36 cellular contexts compared by ENCODE assay signal in the genomic region with DNA sequence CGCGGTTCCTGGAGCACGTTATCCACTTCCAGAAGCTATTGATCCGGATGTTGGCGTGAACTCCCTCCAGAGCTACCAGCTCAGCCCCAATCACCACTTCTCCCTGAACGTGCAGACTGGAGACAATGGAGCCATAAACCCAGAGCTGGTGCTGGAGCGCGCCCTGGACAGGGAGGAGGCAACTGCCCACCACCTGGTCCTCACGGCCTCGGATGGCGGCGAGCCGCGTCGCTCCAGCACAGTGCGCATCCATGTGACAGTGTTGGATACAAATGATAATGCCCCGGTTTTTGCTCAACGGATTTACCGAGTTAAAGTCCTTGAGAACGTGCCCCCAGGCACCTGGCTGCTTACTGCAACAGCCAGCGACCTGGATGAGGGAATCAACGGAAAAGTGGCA. TPM values are rescaled to one million over a fixed set of nuclear protein-coding genes. Genes with fewer than 3 reads are reported as not detected.
A peak's percentile ranks its signal among the peaks of the same experiment; 100 is the strongest.
DNase-seq lines count a peak whose midpoint lies in the region; ATAC-seq, FAIRE-seq and TF ChIP-seq lines count a peak whose summit lies in the region.
"Had no signal": no experiment of that assay in that cellular context is flagged by ENCODE, and none has a peak within 500 bp of the region (broad histone marks: within the 10 kb centered on the region; RNA-seq: fewer than 3 reads in every experiment).

No MANE protein-coding gene starts in this region.

- WGBS in K562 (ENCODE audit: insufficient coverage, low coverage, missing lambda C conversion rate), result 1% methylated on average over 20 of the region's 22 CpGs
- WGBS in tibial nerve, 2 donors, result 35 to 39% methylated on average over 22 of the region's 22 CpGs

- no peaks in the 10 kb centered on the region for H3K4me1 ChIP-seq in breast epithelium
- peaks cover 0 to 12% of the 10 kb centered on the region in 2 experiments; a peak in 3 of 5 replicates for H3K4me1 ChIP-seq in K562 (replicated peaks in 1 of 2; ENCODE audit: control insufficient read depth in 2 of 2, insufficient read depth in 2 of 2, low read length in 2 of 2)
- peaks cover 0 to 4% of the 10 kb centered on the region in 2 donors for H3K4me1 ChIP-seq in muscle layer of duodenum (ENCODE audit: control insufficient read depth in 1 of 2, insufficient read depth in 2 of 2, low read length in 2 of 2)
- no peaks in the 10 kb centered on the region for H3K4me1 ChIP-seq in thoracic aorta (ENCODE audit: control insufficient read depth in 1 of 2, low read depth in 2 of 2)
- H3K4me1 ChIP-seq in tibial nerve, result no peaks in the 10 kb centered on the region
- H3K4me1 ChIP-seq: colonic mucosa, transverse colon had no signal

- no peak overlapping the region for H3K4me3 Mint-ChIP-seq in MCF 10A (ENCODE audit: unreplicated experiment)
- H3K4me3 Mint-ChIP-seq in activated CD8-positive, alpha-beta T cell treated with anti-CD3 and anti-CD28 coated beads, Interleukin-2, amount 10 ng/mL, durations not matched to agents 7 days and 5 days, result no peak overlapping the region
- H3K4me3 Mint-ChIP-seq: mesothelial cell of epicardium had no signal

- H3K9me3 Mint-ChIP-seq in MCF 10A (ENCODE audit: unreplicated experiment), result peaks cover 35% of the 10 kb centered on the region
- peaks cover 23% of the 10 kb centered on the region for H3K9me3 Mint-ChIP-seq in activated CD8-positive, alpha-beta T cell treated with anti-CD3 and anti-CD28 coated beads, Interleukin-2, amount 10 ng/mL, durations not matched to agents 7 days and 5 days (ENCODE audit: insufficient read depth)

- H3K36me3 ChIP-seq in breast epithelium, result no peaks in the 10 kb centered on the region
- no peaks in the 10 kb centered on the region for H3K36me3 ChIP-seq in K562 (ENCODE audit: control insufficient read depth, insufficient read depth, low read length)
- H3K36me3 ChIP-seq in muscle layer of duodenum (ENCODE audit: control insufficient read depth in 1 of 2, insufficient read depth in 2 of 2, low read length in 2 of 2), result peaks cover 0 to 10% of the 10 kb centered on the region in 2 donors
- H3K36me3 ChIP-seq in thoracic aorta, result no peaks in the 10 kb centered on the region
- peaks cover 0 to 22% (median 0%) of the 10 kb centered on the region in 3 donors for H3K36me3 ChIP-seq in tibial nerve
- H3K36me3 ChIP-seq: cardiac muscle cell, colonic mucosa, transverse colon had no signal

- H3K4me2 ChIP-seq in K562 (ENCODE audit: insufficient read depth, low read length), result no peak overlapping the region

- H3K4me3 ChIP-seq in breast epithelium, result peak overlapping the region; percentile 27 to 57 (median 35)
- H3K4me3 ChIP-seq in K562, result no peak overlapping the region
- H3K4me3 ChIP-seq in muscle layer of duodenum (ENCODE audit: low read depth in 1 of 2, low read length in 2 of 2), result peak overlapping the region; percentile 5 to 68
- peak overlapping the region; percentile 55 for H3K4me3 ChIP-seq in thoracic aorta
- peak overlapping the region in 1 of 4 donors; percentile 34 for H3K4me3 ChIP-seq in tibial nerve
- H3K4me3 ChIP-seq: cardiac muscle cell, colonic mucosa had no signal

- H3K9me3 ChIP-seq in breast epithelium (peaks cover 79 to 100% of the 10 kb centered on the region in 2 donors), K562 (replicated peaks; ENCODE audit: control insufficient read depth, insufficient read depth, low read depth, low read length) (peaks cover 2% of the 10 kb centered on the region; the same call in 1 of the 2 replicates), muscle layer of duodenum (ENCODE audit: control insufficient read depth in 1 of 2, low read length in 2 of 2) (peaks cover 55 to 79% of the 10 kb centered on the region in 2 donors), thoracic aorta (peaks cover 93% of the 10 kb centered on the region), tibial nerve (peaks cover 0 to 97% (median 52%) of the 10 kb centered on the region in 4 donors)
- H3K9me3 ChIP-seq: colonic mucosa had no signal

- intact Hi-C loops in breast epithelium (cut with DNase I; ENCODE audit: low total_unique reads), result loop anchor here (5.0 kb wide), 1 partner anchor 124 kb away; no protein-coding TSS in a partner anchor
- intact Hi-C loops in MCF 10A (cut with micrococcal nuclease), result no loop called here
- intact Hi-C loops in K562 (cut with micrococcal nuclease), result no loop called here

- no peak for TF ChIP-seq EP300 in K562 (IDR thresholded peaks at IDR 0.05; ENCODE audit: low read length)
- no peak for TF ChIP-seq EP300 in tibial nerve (IDR thresholded peaks at IDR 0.05)

- no peaks in the 10 kb centered on the region for H3K9me1 ChIP-seq in K562 (ENCODE audit: control insufficient read depth, insufficient read depth, low read length)

- CTCF ChIA-PET in MCF 10A (lab: Yijun Ruan, JAX) (interaction anchor here (0.6 to 1.1 kb wide), 6 partner anchors 11 to 212 kb away, joined by 3 to 7 read pairs (median 4); no protein-coding TSS in a partner anchor), K562 (lab: Yijun Ruan, JAX; ENCODE audit: low intra/inter-chr PET ratio) (interaction anchor here (2.1 kb wide), 1 partner anchor 161 kb away, joined by 10 read pairs; no protein-coding TSS in a partner anchor)
- CTCF ChIA-PET in activated CD8-positive, alpha-beta T cell treated with anti-CD3 and anti-CD28 coated beads, Interleukin-2, amount 10 ng/mL, durations not matched to agents 7 days and 5 days (lab: Charles Lee), result interaction anchor here (1.1 to 1.8 kb wide), 2 partner anchors 9 to 154 kb away, joined by 3 read pairs; no protein-coding TSS in a partner anchor

- H4K20me1 ChIP-seq in K562 (replicated peaks; ENCODE audit: control insufficient read depth, insufficient read depth, low read length), result no peaks in the 10 kb centered on the region

- POLR2A ChIA-PET in MCF 10A (lab: Yijun Ruan, JAX) (interaction anchor here (1.1 kb wide), 1 partner anchor 121 kb away, joined by 3 read pairs; no protein-coding TSS in a partner anchor), K562 (lab: Yijun Ruan, JAX) (no interaction called here)
- POLR2A ChIA-PET in activated CD8-positive, alpha-beta T cell treated with anti-CD3 and anti-CD28 coated beads, Interleukin-2, amount 10 ng/mL, durations not matched to agents 7 days and 5 days (lab: Charles Lee), result no interaction called here

- ATAC-seq in K562, result peak; percentile 34; the same call in 1 of the 3 replicates
- ATAC-seq in thoracic aorta (ENCODE audit: insufficient number of reproducible peaks, low FRiP score, low read depth), result no peak
- ATAC-seq in activated CD8-positive, alpha-beta T cell treated with anti-CD3 and anti-CD28 coated beads, Interleukin-2, amount 10 ng/mL, durations not matched to agents 7 days and 5 days, result no peak
- ATAC-seq: heart left ventricle had no signal

- in situ Hi-C loops in K562 (cut with MboI), result no loop called here

- no peaks in the 10 kb centered on the region for H3K4me1 Mint-ChIP-seq in MCF 10A (ENCODE audit: insufficient read depth, unreplicated experiment)
- peaks cover 5% of the 10 kb centered on the region for H3K4me1 Mint-ChIP-seq in activated CD8-positive, alpha-beta T cell treated with anti-CD3 and anti-CD28 coated beads, Interleukin-2, amount 10 ng/mL, durations not matched to agents 7 days and 5 days (ENCODE audit: low read depth)

- no peak overlapping the region for H2AFZ ChIP-seq in K562 (ENCODE audit: low read depth, low read length)

- no TSS peak for BruUV-seq in MCF 10A (replicated peaks; lab: Mats Ljungman, UMichigan)
- BruUV-seq in K562 (replicated peaks; lab: Mats Ljungman, UMichigan), result no TSS peak

- H3K27me3 Mint-ChIP-seq in MCF 10A (ENCODE audit: insufficient read depth, unreplicated experiment), result no peaks in the 10 kb centered on the region
- H3K27me3 Mint-ChIP-seq in activated CD8-positive, alpha-beta T cell treated with anti-CD3 and anti-CD28 coated beads, Interleukin-2, amount 10 ng/mL, durations not matched to agents 7 days and 5 days (ENCODE audit: low read depth), result peaks cover 52% of the 10 kb centered on the region
- H3K27me3 Mint-ChIP-seq: progenitor cell of endocrine pancreas had no signal

- H3K27ac Mint-ChIP-seq in MCF 10A (ENCODE audit: low read depth, unreplicated experiment), result no peak overlapping the region
- no peak overlapping the region for H3K27ac Mint-ChIP-seq in activated CD8-positive, alpha-beta T cell treated with anti-CD3 and anti-CD28 coated beads, Interleukin-2, amount 10 ng/mL, durations not matched to agents 7 days and 5 days
- H3K27ac Mint-ChIP-seq: activated T-helper 2 cell treated with anti-CD3 and anti-CD28 coated beads, Interferon-gamma antibody, Interleukin-2, Interleukin-4, amounts not matched to agents 10 μg/mL and 5 μg/mL and 100 μg/mL, durations not matched to agents 14 hours and 24 hours and 36 hours; CD4-positive, CD25-positive, alpha-beta regulatory T cell; mesothelial cell of epicardium; progenitor cell of endocrine pancreas had no signal

- DNase-seq in breast epithelium (ENCODE audit: low spot score in 2 of 2), result no peak
- no peak for DNase-seq in MCF 10A (ENCODE audit: unreplicated experiment)
- no peak for DNase-seq in K562 (ENCODE audit: extremely low read depth in 1 of 4, low spot score in 3 of 4)
- no peak for DNase-seq in thoracic aorta (ENCODE audit: low spot score)
- DNase-seq in tibial nerve (ENCODE audit: low spot score in 2 of 2), result no peak
- no peak for DNase-seq in activated CD8-positive, alpha-beta memory T cell treated with anti-CD3 and anti-CD28 coated beads, Interleukin-2, amount 50 U/mL, for 4 hours
- no peak for DNase-seq in activated CD8-positive, alpha-beta T cell treated with anti-CD3 and anti-CD28 coated beads, Interleukin-2, amount 10 ng/mL, durations not matched to agents 7 days and 5 days
- DNase-seq: activated naive CD4-positive, alpha-beta T cell treated with anti-CD3 and anti-CD28 coated beads, Interleukin-2, amount 50 U/mL, for 16 hours; activated T-cell treated with anti-CD3 and anti-CD28 coated beads for 4 hours; AML-193; amniotic stem cell; CD4-positive, CD25-positive, alpha-beta regulatory T cell; colonic mucosa; DND-41; effector memory CD4-positive, alpha-beta T cell; foreskin melanocyte; GF-D8; heart left ventricle; MV-4-11; naive B cell; NCI-H1436 treated with DMSO at 0.1 percent for 48 hours; NCI-H2081 treated with DMSO at 0.1 percent for 48 hours; NCI-H2227 treated with DMSO at 0.1 percent for 48 hours; NCI-H526; SHP77; stimulated activated naive CD4-positive, alpha-beta T cell treated with Interleukin-2 at 50 U/mL for 16 hours; T-helper 2 cell; transverse colon had no signal

- TF ChIP-seq CTCF in breast epithelium (IDR thresholded peaks at IDR 0.05) (no peak), MCF 10A (IDR thresholded peaks at IDR 0.05; ENCODE audit: unreplicated experiment) (no peak), K562 (IDR thresholded peaks at IDR 0.05 in 2 of 3, conservative IDR thresholded peaks at IDR 0.05 in 1 of 3; ENCODE audit: insufficient read depth in 2 of 3, low read depth in 1 of 3, low read length in 3 of 3) (no peak), thoracic aorta (IDR thresholded peaks at IDR 0.05) (no peak), tibial nerve (IDR thresholded peaks at IDR 0.05) (no peak)

- FAIRE-seq in K562 (lab: Jason Lieb, UNC), result no peak
- FAIRE-seq: D721Med, keratinocyte had no signal

- H3K27ac ChIP-seq in breast epithelium (no peak overlapping the region), K562 (ENCODE audit: extremely low read depth, low read depth, low read length) (no peak overlapping the region), muscle layer of duodenum (ENCODE audit: low read length) (no peak overlapping the region), thoracic aorta (no peak overlapping the region), tibial nerve (no peak overlapping the region)
- H3K27ac ChIP-seq: cardiac muscle cell, colonic mucosa, heart left ventricle, transverse colon had no signal

- H3K36me3 Mint-ChIP-seq in MCF 10A (ENCODE audit: insufficient read depth, unreplicated experiment), result peaks cover 5% of the 10 kb centered on the region
- peaks cover 11% of the 10 kb centered on the region for H3K36me3 Mint-ChIP-seq in activated CD8-positive, alpha-beta T cell treated with anti-CD3 and anti-CD28 coated beads, Interleukin-2, amount 10 ng/mL, durations not matched to agents 7 days and 5 days (ENCODE audit: low read depth)

- no peak overlapping the region for H3K9ac ChIP-seq in K562 (ENCODE audit: insufficient read depth in 1 of 2, low read depth in 2 of 2, low read length in 2 of 2)

- TF ChIP-seq RAD21 in K562 (CRISPR knock-in tag; conservative IDR thresholded peaks at IDR 0.05 in 1 of 2, IDR thresholded peaks at IDR 0.05 in 1 of 2), result no peak

- no peaks in the 10 kb centered on the region for H3K79me2 ChIP-seq in K562 (ENCODE audit: control insufficient read depth, insufficient read depth, low read length)

- no peaks in the 10 kb centered on the region for H3K27me3 ChIP-seq in breast epithelium
- H3K27me3 ChIP-seq in K562 (ENCODE audit: control insufficient read depth in 2 of 2, insufficient read depth in 2 of 2, low read length in 2 of 2), result peaks cover 3 to 30% of the 10 kb centered on the region in 2 experiments; a peak in 3 of 5 replicates
- H3K27me3 ChIP-seq in muscle layer of duodenum (ENCODE audit: low read depth, low read length), result no peaks in the 10 kb centered on the region
- no peaks in the 10 kb centered on the region for H3K27me3 ChIP-seq in thoracic aorta (replicated peaks; ENCODE audit: insufficient read depth)
- H3K27me3 ChIP-seq in tibial nerve, result no peaks in the 10 kb centered on the region
- H3K27me3 ChIP-seq: cardiac muscle cell, colonic mucosa had no signal

- TF ChIP-seq POLR2A in breast epithelium (IDR thresholded peaks at IDR 0.05) (no peak), K562 (conservative IDR thresholded peaks at IDR 0.05) (no peak), tibial nerve (IDR thresholded peaks at IDR 0.05) (no peak)

RNA-seq across cellular contexts. Expression of gene PCDHGA9, which starts 0.8 kb away (rescaled TPM):
- 10 to 100 TPM in 2 of 3 donors, 1 to 10 TPM in 1; 7.8 to 16.7 (median 13.8) TPM for total RNA-seq in breast epithelium
- total RNA-seq in MCF 10A (2022), result 0.89 and 1.3 TPM in 2 replicates
- total RNA-seq in K562 (2011; cell fraction: chromatin; rRNA removed; ENCODE audit: low replicate concordance), result 0.46 and 0.51 TPM in 2 replicates
- 0.50 and 0.53 TPM in 2 replicates for total RNA-seq in K562 (2011; cell fraction: nucleolus; rRNA removed)
- 0.37 and 1.1 TPM in 2 replicates for total RNA-seq in K562 (2011; cell fraction: nucleoplasm; rRNA removed)
- total RNA-seq in K562 (2014; rRNA removed), result 0.09 TPM in 1 of 2 replicates, not detected in the other
- total RNA-seq in K562 (2014; rRNA removed; fragmentation: Illumina TruSeq; extraction: Trizol), result 0.06 and 0.15 TPM in 2 replicates
- total RNA-seq in K562 (2015; rRNA removed; fragmentation: Illumina TruSeq; extraction: Trizol), result 0.11 TPM in 2 replicates
- total RNA-seq in K562 (2021), result 0.18 and 0.20 TPM in 2 replicates
- polyA plus RNA-seq in K562 (2011; rRNA removed), result 0.11 TPM in 1 of 2 replicates, not detected in the other
- polyA plus RNA-seq in K562 (2011; cell fraction: cytosol; rRNA removed), result 0.04 TPM in 1 of 2 replicates, not detected in the other
- polyA plus RNA-seq in K562 (2011; cell fraction: nucleus; rRNA removed), result 0.06 and 0.71 TPM in 2 replicates
- polyA plus RNA-seq in K562 (2012), result 0.04 and 0.11 TPM in 2 replicates
- 0.07 TPM in 1 of 2 replicates, not detected in the other for polyA plus RNA-seq in K562 (2014; fragmentation: Illumina TruSeq; extraction: Trizol)
- polyA plus RNA-seq in K562 (2014; fragmentation: Nextera tagmentation; extraction: Ambion mirVana), result not detected
- 0.03 TPM in 1 of 2 replicates, not detected in the other for polyA plus RNA-seq in K562 (2014; rRNA removed)
- polyA minus RNA-seq in K562 (2011; rRNA and poly(A)+ RNA removed), result 0.15 and 0.35 TPM in 2 replicates
- not detected in 2 replicates for polyA minus RNA-seq in K562 (2011; cell fraction: cytosol; rRNA and poly(A)+ RNA removed)
- 0.11 and 0.54 TPM in 2 replicates for polyA minus RNA-seq in K562 (2011; cell fraction: nucleus; rRNA and poly(A)+ RNA removed)
- 10 to 100 TPM; 12.0 to 18.6 TPM for total RNA-seq in thoracic aorta
- total RNA-seq in tibial nerve, result 10 to 100 TPM in 3 of 4 donors, 1 to 10 TPM in 1; 8.4 to 13.8 (median 11.9) TPM
- total RNA-seq in activated CD8-positive, alpha-beta T cell treated with anti-CD3 and anti-CD28 coated beads, Interleukin-2, amount 10 ng/mL, durations not matched to agents 7 days and 5 days, result under 1 TPM in 1 of 2 experiments, not detected in 1; 0.08 TPM
- total RNA-seq: CD4-positive, CD25-positive, alpha-beta regulatory T cell had no signal
- polyA plus RNA-seq: CD4-positive, CD25-positive, alpha-beta regulatory T cell had no signal

RNA-seq across cellular contexts. Expression of gene PCDHGB6, which starts 4.4 kb away (rescaled TPM):
- total RNA-seq in breast epithelium (10 to 100 TPM in 2 of 3 donors, 1 to 10 TPM in 1; 8.8 to 12.8 (median 10.8) TPM), MCF 10A (2022) (0.68 and 1.4 TPM in 2 replicates), K562 (2014; rRNA removed) (0.09 TPM in 1 of 2 replicates, not detected in the other), K562 (2014; rRNA removed; fragmentation: Illumina TruSeq; extraction: Trizol) (0.06 and 0.07 TPM in 2 replicates), K562 (2015; rRNA removed; fragmentation: Illumina TruSeq; extraction: Trizol) (0.08 and 0.11 TPM in 2 replicates), K562 (2021) (0.11 TPM in 2 replicates), thoracic aorta (10 to 100 TPM in 1 of 2 donors, 1 to 10 TPM in 1; 9.5 to 17.2 TPM), tibial nerve (10 to 100 TPM in 3 of 4 donors, 1 to 10 TPM in 1; 9.2 to 16.8 (median 13.9) TPM)
- total RNA-seq in K562 (2011; cell fraction: chromatin; rRNA removed; ENCODE audit: low replicate concordance), result 0.14 and 0.35 TPM in 2 replicates
- 0.17 and 0.26 TPM in 2 replicates for total RNA-seq in K562 (2011; cell fraction: nucleolus; rRNA removed)
- total RNA-seq in K562 (2011; cell fraction: nucleoplasm; rRNA removed), result 0.15 and 0.31 TPM in 2 replicates
- polyA plus RNA-seq in K562 (2011; rRNA removed) (0.01 and 0.04 TPM in 2 replicates), K562 (2014; fragmentation: Illumina TruSeq; extraction: Trizol) (not detected in 2 replicates), K562 (2014; fragmentation: Nextera tagmentation; extraction: Ambion mirVana) (under 1 TPM; 0.01 to 0.03 TPM), K562 (2014; rRNA removed) (0.07 TPM in 1 of 2 replicates, not detected in the other)
- polyA plus RNA-seq in K562 (2011; cell fraction: cytosol; rRNA removed), result 0.09 TPM in 1 of 2 replicates, not detected in the other
- polyA plus RNA-seq in K562 (2011; cell fraction: nucleus; rRNA removed), result 0.07 and 0.46 TPM in 2 replicates
- 0.01 and 0.18 TPM in 2 replicates for polyA plus RNA-seq in K562 (2012)
- polyA minus RNA-seq in K562 (2011; rRNA and poly(A)+ RNA removed), result 0.09 and 0.11 TPM in 2 replicates
- not detected in 2 replicates for polyA minus RNA-seq in K562 (2011; cell fraction: cytosol; rRNA and poly(A)+ RNA removed)
- polyA minus RNA-seq in K562 (2011; cell fraction: nucleus; rRNA and poly(A)+ RNA removed), result 0.11 and 0.40 TPM in 2 replicates
- total RNA-seq in activated CD8-positive, alpha-beta T cell treated with anti-CD3 and anti-CD28 coated beads, Interleukin-2, amount 10 ng/mL, durations not matched to agents 7 days and 5 days, result not detected
- total RNA-seq: CD4-positive, CD25-positive, alpha-beta regulatory T cell had no signal
- polyA plus RNA-seq: CD4-positive, CD25-positive, alpha-beta regulatory T cell had no signal

RNA-seq across cellular contexts. Expression of gene PCDHGB5, which starts 5.6 kb away (rescaled TPM):
- total RNA-seq in breast epithelium, result 10 to 100 TPM in 2 of 3 donors, 1 to 10 TPM in 1; 7.5 to 20.6 (median 19.8) TPM
- 3.2 and 5.6 TPM in 2 replicates for total RNA-seq in MCF 10A (2022)
- 1.00 and 1.1 TPM in 2 replicates for total RNA-seq in K562 (2011; cell fraction: chromatin; rRNA removed; ENCODE audit: low replicate concordance)
- total RNA-seq in K562 (2011; cell fraction: nucleolus; rRNA removed), result 0.53 and 0.83 TPM in 2 replicates
- total RNA-seq in K562 (2011; cell fraction: nucleoplasm; rRNA removed), result 0.84 and 0.88 TPM in 2 replicates
- total RNA-seq in K562 (2014; rRNA removed), result 0.05 TPM in 1 of 2 replicates, not detected in the other
- total RNA-seq in K562 (2014; rRNA removed; fragmentation: Illumina TruSeq; extraction: Trizol), result 0.13 and 0.15 TPM in 2 replicates
- total RNA-seq in K562 (2015; rRNA removed; fragmentation: Illumina TruSeq; extraction: Trizol), result 0.11 and 0.19 TPM in 2 replicates
- total RNA-seq in K562 (2021), result 0.18 and 0.29 TPM in 2 replicates
- 0.21 TPM in 1 of 2 replicates, not detected in the other for polyA plus RNA-seq in K562 (2011; rRNA removed)
- polyA plus RNA-seq in K562 (2011; cell fraction: cytosol; rRNA removed), result 0.27 TPM in 1 of 2 replicates, not detected in the other
- polyA plus RNA-seq in K562 (2011; cell fraction: nucleus; rRNA removed), result 0.13 and 0.54 TPM in 2 replicates
- 0.08 and 0.26 TPM in 2 replicates for polyA plus RNA-seq in K562 (2012)
- polyA plus RNA-seq in K562 (2014; fragmentation: Illumina TruSeq; extraction: Trizol), result 0.07 and 0.14 TPM in 2 replicates
- not detected for polyA plus RNA-seq in K562 (2014; fragmentation: Nextera tagmentation; extraction: Ambion mirVana)
- polyA plus RNA-seq in K562 (2014; rRNA removed), result 0.12 and 0.16 TPM in 2 replicates
- polyA minus RNA-seq in K562 (2011; rRNA and poly(A)+ RNA removed), result 0.09 and 0.70 TPM in 2 replicates
- not detected in 2 replicates for polyA minus RNA-seq in K562 (2011; cell fraction: cytosol; rRNA and poly(A)+ RNA removed)
- polyA minus RNA-seq in K562 (2011; cell fraction: nucleus; rRNA and poly(A)+ RNA removed), result 0.33 and 0.94 TPM in 2 replicates
- 10 to 100 TPM; 20.8 to 26.3 TPM for total RNA-seq in thoracic aorta
- total RNA-seq in tibial nerve, result 10 to 100 TPM in 3 of 4 donors, 1 to 10 TPM in 1; 9.9 to 22.4 (median 16.2) TPM
- under 1 TPM in 1 of 2 experiments, not detected in 1; 0.16 TPM for total RNA-seq in activated CD8-positive, alpha-beta T cell treated with anti-CD3 and anti-CD28 coated beads, Interleukin-2, amount 10 ng/mL, durations not matched to agents 7 days and 5 days
- total RNA-seq: A172; CD4-positive, CD25-positive, alpha-beta regulatory T cell had no signal
- polyA plus RNA-seq: cardiac muscle cell had no signal

RNA-seq across cellular contexts. Expression of gene PCDHGA10, which starts 9.4 kb away (rescaled TPM):
- total RNA-seq in breast epithelium, result 10 to 100 TPM in 2 of 3 donors, 1 to 10 TPM in 1; 7.2 to 10.7 (median 10.5) TPM
- total RNA-seq in MCF 10A (2022), result 1.4 TPM in 2 replicates
- total RNA-seq in K562 (2011; cell fraction: chromatin; rRNA removed; ENCODE audit: low replicate concordance), result 0.21 and 0.33 TPM in 2 replicates
- total RNA-seq in K562 (2011; cell fraction: nucleolus; rRNA removed), result 0.13 and 0.17 TPM in 2 replicates
- total RNA-seq in K562 (2011; cell fraction: nucleoplasm; rRNA removed), result 0.15 TPM in 2 replicates
- total RNA-seq in K562 (2014; rRNA removed), result 0.04 and 0.05 TPM in 2 replicates
- 0.06 and 0.07 TPM in 2 replicates for total RNA-seq in K562 (2014; rRNA removed; fragmentation: Illumina TruSeq; extraction: Trizol)
- 0.08 and 0.11 TPM in 2 replicates for total RNA-seq in K562 (2015; rRNA removed; fragmentation: Illumina TruSeq; extraction: Trizol)
- 0.07 and 0.13 TPM in 2 replicates for total RNA-seq in K562 (2021)
- 0.03 TPM in 1 of 2 replicates, not detected in the other for polyA plus RNA-seq in K562 (2011; rRNA removed)
- 0.03 TPM in 1 of 2 replicates, not detected in the other for polyA plus RNA-seq in K562 (2011; cell fraction: cytosol; rRNA removed)
- polyA plus RNA-seq in K562 (2011; cell fraction: nucleus; rRNA removed), result 0.06 and 0.17 TPM in 2 replicates
- polyA plus RNA-seq in K562 (2012), result 0.05 and 0.15 TPM in 2 replicates
- polyA plus RNA-seq in K562 (2014; fragmentation: Illumina TruSeq; extraction: Trizol), result 0.06 TPM in 1 of 2 replicates, not detected in the other
- polyA plus RNA-seq in K562 (2014; fragmentation: Nextera tagmentation; extraction: Ambion mirVana), result under 1 TPM; 0.01 to 0.04 TPM
- 0.01 TPM in 1 of 2 replicates, not detected in the other for polyA plus RNA-seq in K562 (2014; rRNA removed)
- 0.14 TPM in 1 of 2 replicates, not detected in the other for polyA minus RNA-seq in K562 (2011; rRNA and poly(A)+ RNA removed)
- not detected in 2 replicates for polyA minus RNA-seq in K562 (2011; cell fraction: cytosol; rRNA and poly(A)+ RNA removed)
- polyA minus RNA-seq in K562 (2011; cell fraction: nucleus; rRNA and poly(A)+ RNA removed), result 0.13 TPM in 1 of 2 replicates, not detected in the other
- total RNA-seq in thoracic aorta, result 10 to 100 TPM; 11.1 to 14.4 TPM
- 10 to 100 TPM in 2 of 4 donors, 1 to 10 TPM in 2; 7.6 to 15.0 (median 10.6) TPM for total RNA-seq in tibial nerve
- not detected for total RNA-seq in activated CD8-positive, alpha-beta T cell treated with anti-CD3 and anti-CD28 coated beads, Interleukin-2, amount 10 ng/mL, durations not matched to agents 7 days and 5 days
- total RNA-seq: CD4-positive, CD25-positive, alpha-beta regulatory T cell had no signal
- polyA plus RNA-seq: CD4-positive, CD25-positive, alpha-beta regulatory T cell had no signal

RNA-seq across cellular contexts. Expression of gene PCDHGA8, which starts 11.0 kb away (rescaled TPM):
- total RNA-seq in breast epithelium (1 to 10 TPM; 2.6 to 7.2 (median 6.0) TPM), MCF 10A (2022) (0.28 and 0.56 TPM in 2 replicates), K562 (2014; rRNA removed) (0.04 and 0.09 TPM in 2 replicates), K562 (2014; rRNA removed; fragmentation: Illumina TruSeq; extraction: Trizol) (0.04 and 0.06 TPM in 2 replicates), K562 (2015; rRNA removed; fragmentation: Illumina TruSeq; extraction: Trizol) (0.08 and 0.11 TPM in 2 replicates), K562 (2021) (0.07 and 0.18 TPM in 2 replicates), thoracic aorta (10 to 100 TPM in 1 of 2 donors, 1 to 10 TPM in 1; 7.5 to 13.9 TPM), tibial nerve (1 to 10 TPM; 5.5 to 9.3 (median 6.6) TPM)
- total RNA-seq in K562 (2011; cell fraction: chromatin; rRNA removed; ENCODE audit: low replicate concordance), result 0.23 and 0.28 TPM in 2 replicates
- total RNA-seq in K562 (2011; cell fraction: nucleolus; rRNA removed), result under 0.01 and 0.39 TPM in 2 replicates
- 0.07 and 0.15 TPM in 2 replicates for total RNA-seq in K562 (2011; cell fraction: nucleoplasm; rRNA removed)
- polyA plus RNA-seq in K562 (2011; rRNA removed) (0.01 and 0.07 TPM in 2 replicates), K562 (2014; fragmentation: Illumina TruSeq; extraction: Trizol) (0.06 and 0.10 TPM in 2 replicates), K562 (2014; fragmentation: Nextera tagmentation; extraction: Ambion mirVana) (not detected), K562 (2014; rRNA removed) (0.07 and 0.13 TPM in 2 replicates)
- polyA plus RNA-seq in K562 (2011; cell fraction: cytosol; rRNA removed), result 0.03 TPM in 1 of 2 replicates, not detected in the other
- polyA plus RNA-seq in K562 (2011; cell fraction: nucleus; rRNA removed), result 0.07 TPM in 1 of 2 replicates, not detected in the other
- 0.14 and 0.24 TPM in 2 replicates for polyA plus RNA-seq in K562 (2012)
- polyA minus RNA-seq in K562 (2011; rRNA and poly(A)+ RNA removed), result 0.03 and 0.07 TPM in 2 replicates
- 0.19 TPM in 1 of 2 replicates, not detected in the other for polyA minus RNA-seq in K562 (2011; cell fraction: cytosol; rRNA and poly(A)+ RNA removed)
- polyA minus RNA-seq in K562 (2011; cell fraction: nucleus; rRNA and poly(A)+ RNA removed), result 0.11 and 0.27 TPM in 2 replicates
- total RNA-seq in activated CD8-positive, alpha-beta T cell treated with anti-CD3 and anti-CD28 coated beads, Interleukin-2, amount 10 ng/mL, durations not matched to agents 7 days and 5 days, result not detected
- total RNA-seq: CD4-positive, CD25-positive, alpha-beta regulatory T cell had no signal
